21 cellular contexts compared by ENCODE assay signal in genomic region chr2:214569419-214570035, GRCh38.
"Had no signal": no experiment of that assay in that cellular context is flagged by ENCODE, and none has a peak within 500 bp of the region (broad histone marks: within the 10 kb centered on the region; RNA-seq: fewer than 3 reads in every experiment).

No MANE protein-coding gene starts in this region.

- H3K27me3 ChIP-seq: right atrium auricular region, stomach had no signal

- DNase-seq: activated CD4-positive, alpha-beta T cell treated with anti-CD3 and anti-CD28 coated beads for 1 hour; activated CD8-positive, alpha-beta memory T cell treated with anti-CD3 and anti-CD28 coated beads for 24 hours; activated CD8-positive, alpha-beta memory T cell treated with anti-CD3 and anti-CD28 coated beads, Interleukin-2, amount 50 U/mL, for 48 hours; activated effector memory CD4-positive, alpha-beta T cell treated with Interleukin-2 at 50 U/mL for 16 hours; activated naive CD4-positive, alpha-beta T cell treated with anti-CD3 and anti-CD28 coated beads, Interleukin-2, amount 10 ng/mL, durations not matched to agents 7 days and 5 days; activated naive CD8-positive, alpha-beta T cell treated with anti-CD3 and anti-CD28 coated beads, Interleukin-2, amount 50 U/mL, for 24 hours; activated T-cell treated with anti-CD3 and anti-CD28 coated beads, Interleukin-2, amount 50 U/mL, for 48 hours; anterior cingulate cortex; effector CD4-positive, alpha-beta T cell; left cardiac atrium; midbrain; stimulated activated CD4-positive, alpha-beta T cell treated with anti-CD3 and anti-CD28 coated beads, Interleukin-2, amount 100 ng/mL, for 48 hours; stomach; WERI-Rb-1 had no signal

- H3K27ac Mint-ChIP-seq: activated naive CD4-positive, alpha-beta T cell treated with anti-CD3 and anti-CD28 coated beads, Interleukin-2, amount 10 ng/mL, durations not matched to agents 7 days and 5 days; activated naive CD8-positive, alpha-beta T cell treated with anti-CD3 and anti-CD28 coated beads, Interleukin-2, amount 50 U/mL, for 24 hours; stimulated activated effector memory CD8-positive, alpha-beta T cell treated with anti-CD3 and anti-CD28 coated beads, Interleukin-12 subunit alpha, Interleukin-12 subunit beta, amount 100 ng/mL, for 72 hours had no signal

- H3K27ac ChIP-seq: right atrium auricular region, skin epidermis, stomach, WERI-Rb-1 had no signal

- ATAC-seq: activated naive CD8-positive, alpha-beta T cell treated with anti-CD3 and anti-CD28 coated beads, Interleukin-2, amount 50 U/mL, for 24 hours; esophagus mucosa; left cardiac atrium; stimulated activated effector memory CD8-positive, alpha-beta T cell treated with anti-CD3 and anti-CD28 coated beads, Interleukin-12 subunit alpha, Interleukin-12 subunit beta, amount 100 ng/mL, for 72 hours had no signal

- H3K4me3 ChIP-seq: lung, right atrium auricular region, skin epidermis, stomach had no signal

- H3K4me3 Mint-ChIP-seq: activated naive CD4-positive, alpha-beta T cell treated with anti-CD3 and anti-CD28 coated beads, Interleukin-2, amount 10 ng/mL, durations not matched to agents 7 days and 5 days; activated naive CD8-positive, alpha-beta T cell treated with anti-CD3 and anti-CD28 coated beads, Interleukin-2, amount 50 U/mL, for 24 hours; brain; neural crest cell; stimulated activated effector memory CD8-positive, alpha-beta T cell treated with anti-CD3 and anti-CD28 coated beads, Interleukin-12 subunit alpha, Interleukin-12 subunit beta, amount 100 ng/mL, for 72 hours had no signal

- H3K4me1 ChIP-seq: right atrium auricular region, stomach had no signal

- H3K9me3 Mint-ChIP-seq: activated naive CD4-positive, alpha-beta T cell treated with anti-CD3 and anti-CD28 coated beads, Interleukin-2, amount 10 ng/mL, durations not matched to agents 7 days and 5 days; activated naive CD8-positive, alpha-beta T cell treated with anti-CD3 and anti-CD28 coated beads, Interleukin-2, amount 50 U/mL, for 24 hours; stimulated activated effector memory CD8-positive, alpha-beta T cell treated with anti-CD3 and anti-CD28 coated beads, Interleukin-12 subunit alpha, Interleukin-12 subunit beta, amount 100 ng/mL, for 72 hours had no signal

- H3K36me3 Mint-ChIP-seq: activated naive CD4-positive, alpha-beta T cell treated with anti-CD3 and anti-CD28 coated beads, Interleukin-2, amount 10 ng/mL, durations not matched to agents 7 days and 5 days; brain; stimulated activated effector memory CD8-positive, alpha-beta T cell treated with anti-CD3 and anti-CD28 coated beads, Interleukin-12 subunit alpha, Interleukin-12 subunit beta, amount 100 ng/mL, for 72 hours had no signal

- H3K36me3 ChIP-seq: right atrium auricular region, stomach, WERI-Rb-1 had no signal

- H3K27me3 Mint-ChIP-seq: activated naive CD4-positive, alpha-beta T cell treated with anti-CD3 and anti-CD28 coated beads, Interleukin-2, amount 10 ng/mL, durations not matched to agents 7 days and 5 days; activated naive CD8-positive, alpha-beta T cell treated with anti-CD3 and anti-CD28 coated beads, Interleukin-2, amount 50 U/mL, for 24 hours; brain had no signal

- H3K9me3 ChIP-seq: right atrium auricular region, stomach had no signal

- H3K4me1 Mint-ChIP-seq: activated naive CD4-positive, alpha-beta T cell treated with anti-CD3 and anti-CD28 coated beads, Interleukin-2, amount 10 ng/mL, durations not matched to agents 7 days and 5 days; activated naive CD8-positive, alpha-beta T cell treated with anti-CD3 and anti-CD28 coated beads, Interleukin-2, amount 50 U/mL, for 24 hours; stimulated activated effector memory CD8-positive, alpha-beta T cell treated with anti-CD3 and anti-CD28 coated beads, Interleukin-12 subunit alpha, Interleukin-12 subunit beta, amount 100 ng/mL, for 72 hours had no signal
